In genomic region chr12:104494816-104495158, GRCh38 we compare ENCODE assay signal across 1 cellular context.
TF ChIP-seq lines count a peak whose summit lies in the region.

No MANE protein-coding gene starts in this region.

TF ChIP-seq in GM12878, 131 proteins besides CTCF, POLR2A, EP300 and RAD21 (continued from another document and continues in another):
- TF ChIP-seq MYB (IDR thresholded peaks at IDR 0.05; ENCODE audit: borderline replicate concordance, low read depth, low read length) (no peak), CUX1 (IDR thresholded peaks at IDR 0.05; ENCODE audit: insufficient replicate concordance, low read depth, low read length) (peak; percentile 16), FOS (IDR thresholded peaks at IDR 0.05; ENCODE audit: borderline replicate concordance, extremely low read depth, insufficient read length) (no peak), SUZ12 (IDR thresholded peaks at IDR 0.05; ENCODE audit: unreplicated experiment) (no peak), FOXM1 (IDR thresholded peaks at IDR 0.05; ENCODE audit: low read depth, low read length) (peak; percentile 1; the same call in 1 of the 2 replicates), BCLAF1 (IDR thresholded peaks at IDR 0.05) (no peak), KAT2A (conservative IDR thresholded peaks at IDR 0.05; ENCODE audit: control insufficient read depth, low read depth, low read length) (no peak), IKZF1 (conservative IDR thresholded peaks at IDR 0.05) (peak; percentile 24), ZNF592 (IDR thresholded peaks at IDR 0.05) (no peak), KLF5 (IDR thresholded peaks at IDR 0.05; ENCODE audit: partially characterized antibody) (no peak), RAD51 (IDR thresholded peaks at IDR 0.05) (0 out of 2 replicates have a peak, but pooled peaks have one; percentile 29), CBX3 (IDR thresholded peaks at IDR 0.05; ENCODE audit: borderline replicate concordance, low read depth) (no peak), ZNF217 (IDR thresholded peaks at IDR 0.05) (no peak), ZBTB11 (CRISPR knock-in tag; IDR thresholded peaks at IDR 0.05) (no peak), TCF3 (IDR thresholded peaks at IDR 0.05; ENCODE audit: borderline replicate concordance, insufficient read depth, low read depth, low read length) (no peak), STAT1 (conservative IDR thresholded peaks at IDR 0.05) (no peak), ESRRA (IDR thresholded peaks at IDR 0.05; ENCODE audit: low read length) (no peak), CEBPZ (IDR thresholded peaks at IDR 0.05; ENCODE audit: low read depth, low read length) (no peak), IRF5 (IDR thresholded peaks at IDR 0.05; ENCODE audit: borderline replicate concordance) (no peak), ATF2 (IDR thresholded peaks at IDR 0.05; ENCODE audit: low read length) (peak; percentile 10; the same call in 1 of the 2 replicates), POLR2AphosphoS5 (IDR thresholded peaks at IDR 0.05; ENCODE audit: low read length) (0 out of 2 replicates have a peak, but pooled peaks have one; percentile 39), SP1 (IDR thresholded peaks at IDR 0.05; ENCODE audit: low read depth, low read length) (no peak), HDAC2 (IDR thresholded peaks at IDR 0.05) (no peak), ELK1 (IDR thresholded peaks at IDR 0.05; ENCODE audit: low read depth, low read length) (no peak), POLR2AphosphoS2 (IDR thresholded peaks at IDR 0.05; ENCODE audit: low read depth, low read length) (no peak), ZBTB33 (IDR thresholded peaks at IDR 0.05) (no peak), TAF1 (IDR thresholded peaks at IDR 0.05; ENCODE audit: borderline replicate concordance, low read depth, low read length) (no peak)
